ENCODE assay signal across 11 cellular contexts in the genomic region with DNA sequence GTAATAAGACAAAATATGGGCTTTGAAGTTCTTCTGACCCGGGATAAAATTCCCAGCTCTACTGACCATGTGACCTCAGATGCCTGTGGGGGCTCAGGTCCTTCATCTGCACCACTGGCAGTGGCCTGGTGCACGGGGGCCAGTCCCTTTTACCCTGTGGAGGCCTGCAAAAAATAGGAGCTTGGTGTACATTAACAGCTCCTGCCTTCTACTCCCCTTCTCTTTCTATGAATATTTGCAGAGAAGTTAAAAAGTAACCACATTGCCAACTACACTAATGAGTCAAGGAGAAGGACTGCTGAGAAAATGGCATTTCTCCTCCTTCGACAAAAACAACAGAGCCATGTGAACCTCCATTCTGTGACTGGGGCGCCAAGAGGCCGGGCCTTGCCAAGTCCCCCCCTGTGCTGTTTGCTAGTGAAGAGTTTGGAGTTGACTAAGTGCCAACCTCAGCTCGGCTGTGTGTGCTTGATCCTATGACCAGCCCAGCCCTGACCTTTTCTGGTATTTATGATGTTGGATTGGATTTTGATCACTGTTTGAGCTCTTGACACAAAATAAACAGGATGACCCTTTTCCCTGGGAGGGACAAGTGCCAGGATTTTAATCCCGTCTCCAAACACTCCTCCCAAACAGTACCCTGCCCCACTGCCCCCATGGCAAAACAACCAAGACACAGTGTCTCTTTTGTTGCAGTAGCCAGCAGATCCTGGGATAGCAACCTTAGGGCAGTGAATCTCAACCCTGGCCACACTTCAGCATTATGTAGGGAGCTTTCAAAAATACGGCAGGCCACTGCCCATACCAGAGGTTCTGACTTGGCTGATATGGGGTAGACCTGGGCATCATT.
DNase-seq lines count a peak whose midpoint lies in the region; ATAC-seq, FAIRE-seq and TF ChIP-seq lines count a peak whose summit lies in the region.
"Had no signal": no experiment of that assay in that cellular context is flagged by ENCODE, and none has a peak within 500 bp of the region (broad histone marks: within the 10 kb centered on the region; RNA-seq: fewer than 3 reads in every experiment).

No MANE protein-coding gene starts in this region.

- H3K4me3 ChIP-seq in GM12878 (no peak overlapping the region), stomach smooth muscle (ENCODE audit: low read length in 2 of 2) (peak overlapping the region in 1 of 2 donors; percentile 3), HAP-1 (no peak overlapping the region)

- in situ Hi-C loops in GM12878 (cut with MboI): no loop called here
- in situ Hi-C loops in HAP-1 (cut with MboI; ENCODE audit: low sequenced_read_pairs): no loop called here

- H3K36me3 ChIP-seq in GM12878 (ENCODE audit: control insufficient read depth in 2 of 2, insufficient read depth in 2 of 2, low read length in 1 of 2) (no peaks in the 10 kb centered on the region), stomach smooth muscle (ENCODE audit: control insufficient read depth in 2 of 2, insufficient read depth in 2 of 2, low read length in 2 of 2) (no peaks in the 10 kb centered on the region), HAP-1 (replicated peaks) (no peaks in the 10 kb centered on the region)

- H3K4me2 ChIP-seq in GM12878 (ENCODE audit: control insufficient read depth, insufficient read depth): no peak overlapping the region

- SMC1A ChIA-PET in GM12878 (lab: Charles Lee; ENCODE audit: uncharacterized antibody, unreplicated experiment): interaction anchor here (1.2 kb wide), 2 partner anchors 29 to 377 kb away, joined by 4 read pairs; no protein-coding TSS in a partner anchor

- no peak overlapping the region for H3K4me3 Mint-ChIP-seq in activated CD4-positive, alpha-beta T cell treated with anti-CD3 and anti-CD28 coated beads, Interleukin-2, amount 10 ng/mL, durations not matched to agents 24 days and 14 days

- 78% methylated on average over 8 of the region's 8 CpGs for WGBS in GM12878 (ENCODE audit: insufficient coverage, insufficient replicate concordance, low lambda C conversion rate, missing lambda C conversion rate)

- H3K4me1 Mint-ChIP-seq in activated CD4-positive, alpha-beta T cell treated with anti-CD3 and anti-CD28 coated beads, Interleukin-2, amount 10 ng/mL, durations not matched to agents 24 days and 14 days: no peaks in the 10 kb centered on the region

- H3K27ac ChIP-seq in GM12878 (ENCODE audit: control insufficient read depth, insufficient read depth): no peak overlapping the region
- peak overlapping the region; percentile 2 for H3K27ac ChIP-seq in stomach smooth muscle (ENCODE audit: low read length)

- peak; percentile 56 for ATAC-seq in GM18861 (IDR thresholded peaks at IDR 0.05; ENCODE audit: unreplicated experiment)
- ATAC-seq in GM12878: peak; percentile 42
- ATAC-seq in HG03045 (IDR thresholded peaks at IDR 0.05; ENCODE audit: unreplicated experiment): no peak

- intact Hi-C loops in GM12878 (cut with micrococcal nuclease; ENCODE audit: unreplicated experiment): no loop called here
- intact Hi-C loops in activated CD4-positive, alpha-beta T cell treated with anti-CD3 and anti-CD28 coated beads, Interleukin-2, amount 10 ng/mL, durations not matched to agents 24 days and 14 days (cut with micrococcal nuclease): no loop called here

- TF ChIP-seq RAD21 in GM12878 (IDR thresholded peaks at IDR 0.05; ENCODE audit: insufficient read depth, low read depth, low read length): no peak

- BruUV-seq in GM12878 (replicated peaks; lab: Mats Ljungman, UMichigan): no TSS peak

- H3K27me3 Mint-ChIP-seq in activated CD4-positive, alpha-beta T cell treated with anti-CD3 and anti-CD28 coated beads, Interleukin-2, amount 10 ng/mL, durations not matched to agents 24 days and 14 days: no peaks in the 10 kb centered on the region

- FAIRE-seq in GM12878 (lab: Jason Lieb, UNC): no peak

- H3K27me3 ChIP-seq in GM12878 (replicated peaks in 1 of 2; ENCODE audit: control insufficient read depth in 2 of 2, insufficient read depth in 2 of 2, low read length in 1 of 2) (no peaks in the 10 kb centered on the region), stomach smooth muscle (ENCODE audit: control insufficient read depth in 1 of 2, insufficient read depth in 2 of 2, low read length in 2 of 2) (no peaks in the 10 kb centered on the region), HAP-1 (ENCODE audit: low read depth) (no peaks in the 10 kb centered on the region)

- no peaks in the 10 kb centered on the region for H3K36me3 Mint-ChIP-seq in activated CD4-positive, alpha-beta T cell treated with anti-CD3 and anti-CD28 coated beads, Interleukin-2, amount 10 ng/mL, durations not matched to agents 24 days and 14 days (ENCODE audit: low read depth)

- CTCF ChIA-PET in GM12878 (lab: Yijun Ruan, JAX): interaction anchor here (0.6 to 1.6 kb wide), 4 partner anchors 19 to 571 kb away, joined by 3 to 5 read pairs (median 4); no protein-coding TSS in a partner anchor

- no peak for TF ChIP-seq POLR2A in GM12878 (IDR thresholded peaks at IDR 0.05; ENCODE audit: low read depth, low read length)

- no peak for TF ChIP-seq CTCF in GM12878 (IDR thresholded peaks at IDR 0.05 in 2 of 3, conservative IDR thresholded peaks at IDR 0.05 in 1 of 3; ENCODE audit: control insufficient read depth in 2 of 3, extremely low read depth in 1 of 3, insufficient read depth in 1 of 3, low read depth in 3 of 3, low read length in 3 of 3)

- H3K27ac Mint-ChIP-seq in activated CD4-positive, alpha-beta T cell treated with anti-CD3 and anti-CD28 coated beads, Interleukin-2, amount 10 ng/mL, durations not matched to agents 24 days and 14 days: no peak overlapping the region

- no peak for TF ChIP-seq EP300 in GM12878 (IDR thresholded peaks at IDR 0.05; ENCODE audit: borderline replicate concordance in 1 of 2, control insufficient read depth in 1 of 2, low read depth in 2 of 2, low read length in 2 of 2)

- POLR2A ChIA-PET in GM12878 (lab: Charles Lee): no interaction called here

- H3K79me2 ChIP-seq in GM12878 (ENCODE audit: control insufficient read depth, insufficient read depth, low read length): no peaks in the 10 kb centered on the region

- DNase-seq in GM12878 (ENCODE audit: low read depth, low spot score): no peak
- DNase-seq in kidney tubule cell (ENCODE audit: low spot score): peak; percentile 96
- no peak for DNase-seq in activated CD4-positive, alpha-beta T cell treated with anti-CD3 and anti-CD28 coated beads, Interleukin-2, amount 50 U/mL, for 48 hours
- DNase-seq in HAP-1 (ENCODE audit: low spot score in 2 of 2): no peak
- no peak for DNase-seq in activated CD4-positive, alpha-beta T cell treated with anti-CD3 and anti-CD28 coated beads, Interleukin-2, amount 10 ng/mL, durations not matched to agents 24 days and 14 days
- DNase-seq: activated CD4-positive, alpha-beta T cell treated with anti-CD3 and anti-CD28 coated beads for 4 hours; GF-D8; stimulated activated CD4-positive, alpha-beta T cell treated with anti-CD3 and anti-CD28 coated beads, Interleukin-2, amount 100 ng/mL, for 24 hours had no signal

- H3K9me3 Mint-ChIP-seq in activated CD4-positive, alpha-beta T cell treated with anti-CD3 and anti-CD28 coated beads, Interleukin-2, amount 10 ng/mL, durations not matched to agents 24 days and 14 days: no peaks in the 10 kb centered on the region

- H2AFZ ChIP-seq in GM12878 (ENCODE audit: control insufficient read depth, low read depth, low read length): no peak overlapping the region

- H3K4me1 ChIP-seq in GM12878 (ENCODE audit: control insufficient read depth, insufficient read depth, low read length) (no peaks in the 10 kb centered on the region), stomach smooth muscle (ENCODE audit: control insufficient read depth, insufficient read depth, low read length) (peaks cover 13% of the 10 kb centered on the region), HAP-1 (no peaks in the 10 kb centered on the region)

- H3K9me3 ChIP-seq in GM12878 (replicated peaks; ENCODE audit: control insufficient read depth, insufficient read depth, low read length): no peaks in the 10 kb centered on the region
- no peaks in the 10 kb centered on the region for H3K9me3 ChIP-seq in stomach smooth muscle (ENCODE audit: control insufficient read depth in 2 of 2, low read length in 2 of 2)
- no peaks in the 10 kb centered on the region for H3K9me3 ChIP-seq in HAP-1

- H3K9ac ChIP-seq in GM12878 (ENCODE audit: control insufficient read depth, insufficient read depth, low read length): no peak overlapping the region
- H3K9ac ChIP-seq in stomach smooth muscle (ENCODE audit: low read length in 2 of 2): no peak overlapping the region

- H4K20me1 ChIP-seq in GM12878 (ENCODE audit: control insufficient read depth, insufficient read depth): no peaks in the 10 kb centered on the region

- RAD21 ChIA-PET in GM12878 (lab: Charles Lee; ENCODE audit: unreplicated experiment): interaction anchor here (1.2 kb wide), 1 partner anchor 240 kb away, joined by 3 read pairs; no protein-coding TSS in a partner anchor

TF ChIP-seq in GM12878, 131 proteins besides CTCF, POLR2A, EP300 and RAD21:
- TF ChIP-seq, protein P1, sequence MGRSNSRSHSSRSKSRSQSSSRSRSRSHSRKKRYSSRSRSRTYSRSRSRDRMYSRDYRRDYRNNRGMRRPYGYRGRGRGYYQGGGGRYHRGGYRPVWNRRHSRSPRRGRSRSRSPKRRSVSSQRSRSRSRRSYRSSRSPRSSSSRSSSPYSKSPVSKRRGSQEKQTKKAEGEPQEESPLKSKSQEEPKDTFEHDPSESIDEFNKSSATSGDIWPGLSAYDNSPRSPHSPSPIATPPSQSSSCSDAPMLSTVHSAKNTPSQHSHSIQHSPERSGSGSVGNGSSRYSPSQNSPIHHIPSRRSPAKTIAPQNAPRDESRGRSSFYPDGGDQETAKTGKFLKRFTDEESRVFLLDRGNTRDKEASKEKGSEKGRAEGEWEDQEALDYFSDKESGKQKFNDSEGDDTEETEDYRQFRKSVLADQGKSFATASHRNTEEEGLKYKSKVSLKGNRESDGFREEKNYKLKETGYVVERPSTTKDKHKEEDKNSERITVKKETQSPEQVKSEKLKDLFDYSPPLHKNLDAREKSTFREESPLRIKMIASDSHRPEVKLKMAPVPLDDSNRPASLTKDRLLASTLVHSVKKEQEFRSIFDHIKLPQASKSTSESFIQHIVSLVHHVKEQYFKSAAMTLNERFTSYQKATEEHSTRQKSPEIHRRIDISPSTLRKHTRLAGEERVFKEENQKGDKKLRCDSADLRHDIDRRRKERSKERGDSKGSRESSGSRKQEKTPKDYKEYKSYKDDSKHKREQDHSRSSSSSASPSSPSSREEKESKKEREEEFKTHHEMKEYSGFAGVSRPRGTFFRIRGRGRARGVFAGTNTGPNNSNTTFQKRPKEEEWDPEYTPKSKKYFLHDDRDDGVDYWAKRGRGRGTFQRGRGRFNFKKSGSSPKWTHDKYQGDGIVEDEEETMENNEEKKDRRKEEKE (IDR thresholded peaks at IDR 0.05): no peak
TF ChIP-seq in GM12878: peak in this region for 0.
